25 cellular contexts compared by ENCODE assay signal in the genomic region with DNA sequence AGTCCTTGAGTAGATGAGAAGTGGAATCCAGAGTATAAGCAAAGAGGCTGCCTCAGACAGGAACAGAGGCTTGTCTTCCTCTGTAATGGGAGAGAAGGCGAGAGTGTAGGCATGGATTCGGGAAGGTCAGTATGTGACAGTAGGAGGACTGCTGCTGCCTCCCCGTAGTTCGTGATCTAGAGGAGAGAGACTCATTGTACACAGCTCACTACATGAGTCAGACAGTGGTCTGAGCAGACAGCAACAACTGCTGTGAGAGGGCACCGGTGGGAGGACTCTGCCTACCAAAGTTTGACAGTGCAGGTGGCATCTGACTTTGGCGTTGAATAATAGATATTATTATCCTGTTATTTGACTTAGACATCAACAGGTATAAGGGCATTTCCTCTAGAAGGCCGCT.
"Had no signal": no experiment of that assay in that cellular context is flagged by ENCODE, and none has a peak within 500 bp of the region (broad histone marks: within the 10 kb centered on the region; RNA-seq: fewer than 3 reads in every experiment).

No MANE protein-coding gene starts in this region.

- H3K4me3 ChIP-seq: colonic mucosa, coronary artery, dorsolateral prefrontal cortex, esophagus muscularis mucosa, esophagus squamous epithelium, gastrocnemius medialis, gastroesophageal sphincter, heart left ventricle, heart right ventricle, hepatocyte had no signal

- H3K27ac ChIP-seq: colonic mucosa, coronary artery, epithelial cell of prostate, esophagus muscularis mucosa, esophagus squamous epithelium, foreskin keratinocyte, gastrocnemius medialis, gastroesophageal sphincter, heart left ventricle, heart right ventricle, hepatocyte had no signal

- H3K36me3 ChIP-seq: colonic mucosa, esophagus muscularis mucosa, esophagus squamous epithelium, gastrocnemius medialis, gastroesophageal sphincter, heart left ventricle, heart right ventricle had no signal

- DNase-seq: colonic mucosa; cortex of kidney; dermis blood vessel endothelial cell; effector CD4-positive, alpha-beta T cell; effector CD8-positive, alpha-beta T cell; effector memory CD4-positive, alpha-beta T cell; effector memory CD8-positive, alpha-beta T cell; endodermal cell; erythroblast; esophagus squamous epithelium; foreskin fibroblast; foreskin keratinocyte; foreskin melanocyte; gastrocnemius medialis; glutamatergic neuron; head of caudate nucleus; heart left ventricle; heart right ventricle had no signal

- H3K27me3 ChIP-seq: colonic mucosa, dorsolateral prefrontal cortex, esophagus muscularis mucosa, esophagus squamous epithelium, foreskin keratinocyte, gastrocnemius medialis, gastroesophageal sphincter, heart left ventricle, heart right ventricle, hepatocyte had no signal

- H3K4me1 ChIP-seq: colonic mucosa, esophagus muscularis mucosa, esophagus squamous epithelium, foreskin keratinocyte, gastrocnemius medialis, gastroesophageal sphincter, heart right ventricle had no signal

- ATAC-seq: effector memory CD8-positive, alpha-beta T cell; esophagus mucosa; foreskin keratinocyte; gastrocnemius medialis; gastroesophageal sphincter; heart left ventricle; heart right ventricle had no signal

- H3K9me3 ChIP-seq: colonic mucosa, esophagus muscularis mucosa, esophagus squamous epithelium, gastrocnemius medialis, gastroesophageal sphincter had no signal
